ENCODE assay signal across 23 cellular contexts in the genomic region with DNA sequence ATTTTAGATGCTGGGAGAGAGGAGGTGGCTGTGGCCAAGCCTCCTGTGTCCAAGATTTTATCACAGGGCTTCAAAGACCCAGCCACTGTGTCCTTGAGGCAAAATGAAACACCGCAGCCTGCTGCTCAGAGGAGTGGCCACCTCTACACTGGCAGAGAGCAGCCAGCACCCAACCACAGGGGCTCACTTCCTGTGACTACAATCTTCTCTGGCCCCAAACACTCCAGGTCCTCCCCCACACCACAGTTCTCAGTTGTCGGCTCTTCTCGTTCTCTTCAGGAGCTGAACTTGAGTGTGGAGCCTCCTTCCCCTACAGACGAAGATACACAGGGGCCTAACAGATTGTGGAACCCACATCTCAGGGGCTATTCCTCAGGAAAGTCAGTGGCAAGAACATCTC. TPM values are rescaled to one million over a fixed set of nuclear protein-coding genes. Genes with fewer than 3 reads are reported as not detected.
DNase-seq lines count a peak whose midpoint lies in the region; ATAC-seq lines count a peak whose summit lies in the region.
"Had no signal": no experiment of that assay in that cellular context is flagged by ENCODE, and none has a peak within 500 bp of the region (broad histone marks: within the 10 kb centered on the region; RNA-seq: fewer than 3 reads in every experiment).

No MANE protein-coding gene starts in this region.

- H3K9me3 Mint-ChIP-seq in CD8-positive, alpha-beta memory T cell = no peaks in the 10 kb centered on the region
- no peaks in the 10 kb centered on the region for H3K9me3 Mint-ChIP-seq in activated CD4-positive, alpha-beta memory T cell treated with anti-CD3 and anti-CD28 coated beads for 36 hours
- H3K9me3 Mint-ChIP-seq in natural killer cell treated with Interleukin-12 subunit alpha and Interleukin-12 subunit beta and Interleukin-15 and Interleukin-18, amount 100 ng/mL, for 72 hours = no peaks in the 10 kb centered on the region
- H3K9me3 Mint-ChIP-seq: nephron progenitor cell had no signal

- intact Hi-C loops in activated CD4-positive, alpha-beta memory T cell treated with anti-CD3 and anti-CD28 coated beads for 36 hours (cut with micrococcal nuclease) = no loop called here

- no peak overlapping the region for H3K4me3 Mint-ChIP-seq in CD8-positive, alpha-beta memory T cell
- H3K4me3 Mint-ChIP-seq in activated CD4-positive, alpha-beta memory T cell treated with anti-CD3 and anti-CD28 coated beads for 36 hours = no peak overlapping the region
- peak overlapping the region; percentile 24 for H3K4me3 Mint-ChIP-seq in natural killer cell treated with Interleukin-12 subunit alpha and Interleukin-12 subunit beta and Interleukin-15 and Interleukin-18, amount 100 ng/mL, for 72 hours
- H3K4me3 Mint-ChIP-seq: activated naive CD8-positive, alpha-beta T cell; nephron progenitor cell; WTC11 had no signal

- no peaks in the 10 kb centered on the region for H3K27me3 ChIP-seq in CD8-positive, alpha-beta memory T cell (ENCODE audit: insufficient read depth, low read length, poor library complexity, severe bottlenecking)
- H3K27me3 ChIP-seq: brain microvascular endothelial cell, MG63, upper lobe of right lung had no signal

- POLR2A ChIA-PET in CD8-positive, alpha-beta memory T cell (lab: Charles Lee) = no interaction called here
- POLR2A ChIA-PET in activated CD4-positive, alpha-beta memory T cell treated with anti-CD3 and anti-CD28 coated beads for 36 hours (lab: Charles Lee) = no interaction called here

- no peaks in the 10 kb centered on the region for H3K4me1 ChIP-seq in CD8-positive, alpha-beta memory T cell (ENCODE audit: insufficient read depth, low read length)
- H3K4me1 ChIP-seq: psoas muscle, upper lobe of right lung had no signal

- no peak overlapping the region for H3K4me3 ChIP-seq in CD8-positive, alpha-beta memory T cell (ENCODE audit: low read length)
- H3K4me3 ChIP-seq: coronary artery, GM23248, MG63, psoas muscle, upper lobe of right lung had no signal

- no peaks in the 10 kb centered on the region for H3K27me3 Mint-ChIP-seq in CD8-positive, alpha-beta memory T cell
- no peaks in the 10 kb centered on the region for H3K27me3 Mint-ChIP-seq in activated CD4-positive, alpha-beta memory T cell treated with anti-CD3 and anti-CD28 coated beads for 36 hours
- H3K27me3 Mint-ChIP-seq in natural killer cell treated with Interleukin-12 subunit alpha and Interleukin-12 subunit beta and Interleukin-15 and Interleukin-18, amount 100 ng/mL, for 72 hours = no peaks in the 10 kb centered on the region
- H3K27me3 Mint-ChIP-seq: activated naive CD8-positive, alpha-beta T cell had no signal

- CTCF ChIA-PET in CD8-positive, alpha-beta memory T cell (lab: Charles Lee) = no interaction called here
- CTCF ChIA-PET in activated CD4-positive, alpha-beta memory T cell treated with anti-CD3 and anti-CD28 coated beads for 36 hours (lab: Charles Lee) = no interaction called here

- H3K4me1 Mint-ChIP-seq in CD8-positive, alpha-beta memory T cell = peaks cover 5 to 14% (median 8%) of the 10 kb centered on the region in 3 donors
- peaks cover 7% of the 10 kb centered on the region for H3K4me1 Mint-ChIP-seq in activated CD4-positive, alpha-beta memory T cell treated with anti-CD3 and anti-CD28 coated beads for 36 hours (ENCODE audit: low read depth)
- peaks cover 16% of the 10 kb centered on the region in 2 donors for H3K4me1 Mint-ChIP-seq in natural killer cell treated with Interleukin-12 subunit alpha and Interleukin-12 subunit beta and Interleukin-15 and Interleukin-18, amount 100 ng/mL, for 72 hours (ENCODE audit: low read depth in 2 of 2)
- H3K4me1 Mint-ChIP-seq: WTC11 had no signal

- peak; percentile 77 to 86 for ATAC-seq in natural killer cell treated with Interleukin-12 subunit alpha and Interleukin-12 subunit beta and Interleukin-15 and Interleukin-18, amount 100 ng/mL, for 72 hours
- ATAC-seq: psoas muscle, upper lobe of right lung, WTC11 had no signal

- peak overlapping the region in 5 of 8 donors; percentile 10 to 86 (median 35) for H3K27ac Mint-ChIP-seq in CD8-positive, alpha-beta memory T cell
- H3K27ac Mint-ChIP-seq in activated CD4-positive, alpha-beta memory T cell treated with anti-CD3 and anti-CD28 coated beads for 36 hours = no peak overlapping the region
- peak overlapping the region; percentile 45 to 48 for H3K27ac Mint-ChIP-seq in natural killer cell treated with Interleukin-12 subunit alpha and Interleukin-12 subunit beta and Interleukin-15 and Interleukin-18, amount 100 ng/mL, for 72 hours
- H3K27ac Mint-ChIP-seq: activated naive CD8-positive, alpha-beta T cell; nephron progenitor cell; WTC11 had no signal

- H3K36me3 Mint-ChIP-seq in CD8-positive, alpha-beta memory T cell = peaks cover 0 to 29% (median 2%) of the 10 kb centered on the region in 3 donors
- peaks cover 1% of the 10 kb centered on the region for H3K36me3 Mint-ChIP-seq in activated CD4-positive, alpha-beta memory T cell treated with anti-CD3 and anti-CD28 coated beads for 36 hours
- peaks cover 4% of the 10 kb centered on the region for H3K36me3 Mint-ChIP-seq in natural killer cell treated with Interleukin-12 subunit alpha and Interleukin-12 subunit beta and Interleukin-15 and Interleukin-18, amount 100 ng/mL, for 72 hours

- H3K36me3 ChIP-seq in CD8-positive, alpha-beta memory T cell (ENCODE audit: insufficient read depth, low read length) = no peaks in the 10 kb centered on the region
- H3K36me3 ChIP-seq: MG63 had no signal

- H3K9me3 ChIP-seq in CD8-positive, alpha-beta memory T cell (ENCODE audit: low read length) = no peaks in the 10 kb centered on the region
- H3K9me3 ChIP-seq: MG63, psoas muscle, upper lobe of right lung had no signal

- no peak for DNase-seq in CD8-positive, alpha-beta memory T cell
- DNase-seq in Kasumi-1 (lab: John Stamatoyannopoulos, UW) (peak; percentile 47 to 58), NCI-H1417 (lab: John Stamatoyannopoulos, UW) (no peak), epidermal melanocyte (ENCODE audit: insufficient read length, low spot score) (no peak), ureter (ENCODE audit: low spot score) (no peak)
- DNase-seq in activated CD4-positive, alpha-beta memory T cell treated with anti-CD3 and anti-CD28 coated beads for 36 hours = peak; percentile 27
- DNase-seq in natural killer cell treated with Interleukin-12 subunit alpha and Interleukin-12 subunit beta and Interleukin-15 and Interleukin-18, amount 100 ng/mL, for 72 hours (ENCODE audit: low spot score) = no peak
- DNase-seq: brain microvascular endothelial cell, DMS79 treated with DMSO at 0.1 percent for 48 hours, foreskin fibroblast, GM23248, hypothalamus, mesenchymal stem cell, MG63, NCI-H1930, nephron progenitor cell, psoas muscle, small intestine, SW 1271 had no signal

- H3K27ac ChIP-seq in CD8-positive, alpha-beta memory T cell (ENCODE audit: low read depth, low read length) = no peak overlapping the region
- H3K27ac ChIP-seq: brain microvascular endothelial cell, coronary artery, GM23248, psoas muscle, upper lobe of right lung had no signal

RNA-seq across cellular contexts. Expression of a gene that starts 45.6 kb away (rescaled TPM):
- 10 to 100 TPM; 24.7 to 24.8 TPM for total RNA-seq in CD8-positive, alpha-beta memory T cell
- 11.2 TPM for polyA plus RNA-seq in CD8-positive, alpha-beta memory T cell
- total RNA-seq in activated CD4-positive, alpha-beta memory T cell treated with anti-CD3 and anti-CD28 coated beads for 36 hours = 10 to 100 TPM; 20.9 to 21.0 TPM
- 10 to 100 TPM; 14.9 to 30.5 TPM for total RNA-seq in natural killer cell treated with Interleukin-12 subunit alpha and Interleukin-12 subunit beta and Interleukin-15 and Interleukin-18, amount 100 ng/mL, for 72 hours
- 13.3 TPM for total RNA-seq in ureter

Comparison
In these comparisons a context has a peak if more than half of its experiments do, and no peak if none do; other contexts are left out.
1. DNase-seq: peak in Kasumi-1 (2 of 2) and activated CD4-positive, alpha-beta memory T cell treated with anti-CD3 and anti-CD28 coated beads for 36 hours (single experiment); none in CD8-positive, alpha-beta memory T cell (0 of 5), natural killer cell treated with Interleukin-12 subunit alpha and Interleukin-12 subunit beta and Interleukin-15 and Interleukin-18, amount 100 ng/mL, for 72 hours (single experiment), NCI-H1417 (0 of 3), epidermal melanocyte (single experiment) and ureter (single experiment).